In genomic region chr13:99606322-99607089, GRCh38 we compare ENCODE assay signal across 8 cellular contexts. TPM values are rescaled to one million over a fixed set of nuclear protein-coding genes. Genes with fewer than 3 reads are reported as not detected.
DNase-seq lines count a peak whose midpoint lies in the region; ATAC-seq, FAIRE-seq and TF ChIP-seq lines count a peak whose summit lies in the region.

Gene CLYBL, plus strand, starts transcription at chr13:99606690.

- intact Hi-C loops in activated CD8-positive, alpha-beta T cell treated with anti-CD3 and anti-CD28 coated beads for 36 hours (cut with micrococcal nuclease) = no loop called here

- FAIRE-seq in GM19239 (lab: Jason Lieb, UNC) = no peak

- H3K4me1 Mint-ChIP-seq in activated CD8-positive, alpha-beta T cell treated with anti-CD3 and anti-CD28 coated beads for 36 hours (ENCODE audit: low read depth) = peaks cover 41% of the 10 kb centered on the region

- DNase-seq in C1 segment of cervical spinal cord (lab: John Stamatoyannopoulos, UW) (peak; percentile 48 to 92 (median 86)), GM19239 (ENCODE audit: insufficient read length, low spot score) (peak; percentile 72), NCI-H748 (lab: John Stamatoyannopoulos, UW; ENCODE audit: unreplicated experiment) (peak; percentile 94), ecto neural progenitor cell (ENCODE audit: low spot score) (peak; percentile 97), lung microvascular endothelial cell (ENCODE audit: low read depth in 2 of 2) (peak; percentile 89 to 90)
- peak; percentile 89 for DNase-seq in activated CD8-positive, alpha-beta T cell treated with anti-CD3 and anti-CD28 coated beads for 36 hours
- DNase-seq in stimulated activated CD4-positive, alpha-beta T cell treated with anti-CD3 and anti-CD28 coated beads, TNF-alpha, amount 100 ng/mL, for 48 hours (ENCODE audit: low read depth in 3 of 3) = peak; percentile 77 to 90 (median 89)

- H3K9me3 Mint-ChIP-seq in activated CD8-positive, alpha-beta T cell treated with anti-CD3 and anti-CD28 coated beads for 36 hours = no peaks in the 10 kb centered on the region

- H3K27ac Mint-ChIP-seq in activated CD8-positive, alpha-beta T cell treated with anti-CD3 and anti-CD28 coated beads for 36 hours = peak within 1 kb of the TSS; percentile 86

- CTCF ChIA-PET in activated CD8-positive, alpha-beta T cell treated with anti-CD3 and anti-CD28 coated beads for 36 hours (lab: Charles Lee) = interaction anchor here (0.5 to 2.9 kb wide), 12 partner anchors 9 to 310 kb away, joined by 3 to 16 read pairs (median 4); no protein-coding TSS in a partner anchor

- POLR2A ChIA-PET in activated CD8-positive, alpha-beta T cell treated with anti-CD3 and anti-CD28 coated beads for 36 hours (lab: Charles Lee) = interaction anchor here (0.6 to 1.0 kb wide), 3 partner anchors 28 to 484 kb away, joined by 3 read pairs; no protein-coding TSS in a partner anchor

- ATAC-seq in HG03439 (IDR thresholded peaks at IDR 0.05; ENCODE audit: unreplicated experiment) = peak; percentile 82
- ATAC-seq in activated CD8-positive, alpha-beta T cell treated with anti-CD3 and anti-CD28 coated beads for 36 hours = peak; percentile 92

- peak within 1 kb of the TSS; percentile 82 for H3K4me3 Mint-ChIP-seq in activated CD8-positive, alpha-beta T cell treated with anti-CD3 and anti-CD28 coated beads for 36 hours

- H3K27me3 Mint-ChIP-seq in activated CD8-positive, alpha-beta T cell treated with anti-CD3 and anti-CD28 coated beads for 36 hours = no peaks in the 10 kb centered on the region

- H3K36me3 Mint-ChIP-seq in activated CD8-positive, alpha-beta T cell treated with anti-CD3 and anti-CD28 coated beads for 36 hours (ENCODE audit: low read depth) = peaks cover 2% of the 10 kb centered on the region

- no peak for TF ChIP-seq CTCF in activated CD8-positive, alpha-beta T cell treated with anti-CD3 and anti-CD28 coated beads for 36 hours (IDR thresholded peaks at IDR 0.05)

RNA-seq across cellular contexts. Expression of gene CLYBL, which starts in this region (rescaled TPM):
- 1 to 10 TPM; 9.1 to 9.6 TPM for total RNA-seq in activated CD8-positive, alpha-beta T cell treated with anti-CD3 and anti-CD28 coated beads for 36 hours
- total RNA-seq in lung microvascular endothelial cell = 0.99 and 2.0 TPM in 2 replicates

Comparison
In these comparisons a context has a peak if more than half of its experiments do, and no peak if none do; other contexts are left out.
1. Peak in every context shown above with its lines: DNase-seq and ATAC-seq.